Comparison of ENCODE assay signal across 8 cellular contexts in the genomic region with DNA sequence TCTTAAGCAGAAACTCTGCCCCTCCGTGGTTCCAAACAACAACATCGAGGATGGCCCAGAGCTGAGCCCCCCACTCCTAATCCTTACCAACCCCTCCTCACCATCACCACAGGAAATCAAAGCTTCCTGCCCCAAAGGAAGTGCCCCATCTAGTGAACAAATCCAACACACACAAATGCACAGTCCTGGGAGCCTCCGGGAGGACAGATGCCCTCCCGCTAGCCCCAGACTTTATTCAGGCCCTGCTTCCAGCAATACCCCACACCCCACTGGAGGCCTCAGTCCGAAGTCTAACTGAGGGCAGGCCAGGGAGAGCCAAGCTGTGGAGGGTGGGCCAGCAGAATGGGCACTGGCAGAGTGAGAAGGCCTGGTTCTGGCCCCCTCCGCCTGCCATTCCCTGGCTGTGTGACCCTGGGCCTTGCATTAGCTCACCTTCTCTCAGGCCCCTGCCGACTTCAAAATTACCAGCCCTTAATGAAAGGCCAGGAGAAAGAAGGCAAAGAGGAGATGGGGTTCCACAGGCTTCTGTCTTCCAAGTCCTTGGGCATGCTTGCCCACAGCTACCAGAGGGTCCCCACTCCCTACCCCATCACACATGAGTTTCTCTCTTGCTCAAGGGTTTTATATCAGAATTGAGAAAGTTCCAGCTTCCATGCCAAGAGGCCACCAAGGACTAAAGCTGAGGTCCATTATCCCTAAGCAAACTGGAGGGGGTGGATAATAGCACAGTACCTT. TPM values are rescaled to one million over a fixed set of nuclear protein-coding genes. Genes with fewer than 3 reads are reported as not detected.
DNase-seq lines count a peak whose midpoint lies in the region; ATAC-seq and TF ChIP-seq lines count a peak whose summit lies in the region.

No MANE protein-coding gene starts in this region.

- CTCF ChIA-PET in GM10248 (lab: Yijun Ruan, JAX) = interaction anchor here (0.8 to 7.8 kb wide), 13 partner anchors 11 to 76 kb away, joined by 3 to 260 read pairs (median 4); partner anchors contain the start of gene RAPGEF3

- H3K36me3 ChIP-seq in Peyer's patch (no peaks in the 10 kb centered on the region), esophagus muscularis mucosa (peaks cover 0 to 11% (median 0%) of the 10 kb centered on the region in 4 donors)

- ATAC-seq in HG03097 (IDR thresholded peaks at IDR 0.05; ENCODE audit: low FRiP score, unreplicated experiment) = no peak

- H3K4me3 ChIP-seq in Peyer's patch = peak overlapping the region in 3 of 4 donors; percentile 5 to 83 (median 80)
- peak overlapping the region; percentile 67 to 86 (median 78) for H3K4me3 ChIP-seq in esophagus muscularis mucosa

- H3K4me1 Mint-ChIP-seq in progenitor cell of endocrine pancreas (ENCODE audit: low read depth) = peaks cover 50% of the 10 kb centered on the region

- peak overlapping the region; percentile 36 for H3K27ac Mint-ChIP-seq in progenitor cell of endocrine pancreas

- H3K9me3 ChIP-seq in Peyer's patch = no peaks in the 10 kb centered on the region
- no peaks in the 10 kb centered on the region for H3K9me3 ChIP-seq in esophagus muscularis mucosa

- H3K27me3 Mint-ChIP-seq in progenitor cell of endocrine pancreas = no peaks in the 10 kb centered on the region

- H3K4me1 ChIP-seq in Peyer's patch (peaks cover 0 to 75% (median 41%) of the 10 kb centered on the region in 4 donors), esophagus muscularis mucosa (peaks cover 77 to 90% (median 83%) of the 10 kb centered on the region in 4 donors)

- 28% methylated on average over 4 of the region's 7 CpGs for WGBS in esophagus muscularis mucosa

- no peak for TF ChIP-seq EP300 in esophagus muscularis mucosa (IDR thresholded peaks at IDR 0.05)

- POLR2A ChIA-PET in GM10248 (lab: Yijun Ruan, JAX) = interaction anchor here (0.6 to 2.3 kb wide), 2 partner anchors 15 to 48 kb away, joined by 3 to 8 read pairs; no protein-coding TSS in a partner anchor

- peak overlapping the region; percentile 67 to 98 (median 98) for H3K27ac ChIP-seq in Peyer's patch
- peak overlapping the region; percentile 92 to 99 (median 98) for H3K27ac ChIP-seq in esophagus muscularis mucosa (replicated peaks in 1 of 4)

- no peak for TF ChIP-seq POLR2A in Peyer's patch (IDR thresholded peaks at IDR 0.05)
- TF ChIP-seq POLR2A in esophagus muscularis mucosa (IDR thresholded peaks at IDR 0.05; ENCODE audit: low read depth) = no peak

- TF ChIP-seq CTCF in Peyer's patch (IDR thresholded peaks at IDR 0.05) (peak in 1 of 6 experiments; percentile 3), esophagus muscularis mucosa (IDR thresholded peaks at IDR 0.05) (peak; percentile 40 to 46 (median 44)), progenitor cell of endocrine pancreas (IDR thresholded peaks at IDR 0.05; ENCODE audit: unreplicated experiment) (peak; percentile 6), GM10248 (IDR thresholded peaks at IDR 0.05; ENCODE audit: control extremely low read depth, extremely low read depth, low read depth, missing control alignments) (no peak)

- DNase-seq in EL = peak; percentile 39
- DNase-seq in Peyer's patch = no peak
- DNase-seq in esophagus muscularis mucosa (ENCODE audit: extremely low spot score) = no peak
- no peak for DNase-seq in progenitor cell of endocrine pancreas (ENCODE audit: low spot score, unreplicated experiment)
- DNase-seq in GM10248 (ENCODE audit: extremely low spot score) = no peak
- no peak for DNase-seq in NCI-H1417 treated with DMSO at 0.1 percent for 48 hours (lab: John Stamatoyannopoulos, UW)
- DNase-seq in cortex of kidney (lab: John Stamatoyannopoulos, UW) = no peak

- no peaks in the 10 kb centered on the region for H3K9me3 Mint-ChIP-seq in progenitor cell of endocrine pancreas (ENCODE audit: low read depth)

- H3K36me3 Mint-ChIP-seq in progenitor cell of endocrine pancreas (ENCODE audit: insufficient read depth) = peaks cover 2% of the 10 kb centered on the region

- H3K27me3 ChIP-seq in Peyer's patch = no peaks in the 10 kb centered on the region
- no peaks in the 10 kb centered on the region for H3K27me3 ChIP-seq in esophagus muscularis mucosa

- intact Hi-C loops in esophagus muscularis mucosa (cut with DNase I) = no loop called here

- peak overlapping the region; percentile 80 for H3K4me3 Mint-ChIP-seq in progenitor cell of endocrine pancreas (ENCODE audit: low read depth)

RNA-seq across cellular contexts. Expression of gene HDAC7, which starts 2.3 kb away (rescaled TPM):
- 10 to 100 TPM in 3 of 4 donors, 1 to 10 TPM in 1; 9.8 to 80.9 (median 36.8) TPM for total RNA-seq in Peyer's patch
- 100 to 1,000 TPM in 1 of 4 donors, 10 to 100 TPM in 3; 58.3 to 105 (median 82.5) TPM for total RNA-seq in esophagus muscularis mucosa
- 80.0 and 81.0 TPM in 2 replicates for total RNA-seq in progenitor cell of endocrine pancreas

RNA-seq across cellular contexts. Expression of gene SLC48A1, which starts 44.4 kb away (rescaled TPM):
- total RNA-seq in Peyer's patch = 10 to 100 TPM; 14.9 to 21.5 (median 15.9) TPM
- total RNA-seq in esophagus muscularis mucosa = 10 to 100 TPM; 34.5 to 56.0 (median 40.7) TPM
- total RNA-seq in progenitor cell of endocrine pancreas = 15.1 and 16.2 TPM in 2 replicates

RNA-seq across cellular contexts. Expression of gene RAPGEF3, which starts 58.8 kb away (rescaled TPM):
- total RNA-seq in Peyer's patch = 10 to 100 TPM in 3 of 4 donors, 1 to 10 TPM in 1; 4.9 to 33.0 (median 16.9) TPM
- total RNA-seq in esophagus muscularis mucosa = 10 to 100 TPM; 18.3 to 48.2 (median 32.5) TPM
- 1.2 and 1.7 TPM in 2 replicates for total RNA-seq in progenitor cell of endocrine pancreas
